ENCODE assay signal across 20 cellular contexts in the genomic region with DNA sequence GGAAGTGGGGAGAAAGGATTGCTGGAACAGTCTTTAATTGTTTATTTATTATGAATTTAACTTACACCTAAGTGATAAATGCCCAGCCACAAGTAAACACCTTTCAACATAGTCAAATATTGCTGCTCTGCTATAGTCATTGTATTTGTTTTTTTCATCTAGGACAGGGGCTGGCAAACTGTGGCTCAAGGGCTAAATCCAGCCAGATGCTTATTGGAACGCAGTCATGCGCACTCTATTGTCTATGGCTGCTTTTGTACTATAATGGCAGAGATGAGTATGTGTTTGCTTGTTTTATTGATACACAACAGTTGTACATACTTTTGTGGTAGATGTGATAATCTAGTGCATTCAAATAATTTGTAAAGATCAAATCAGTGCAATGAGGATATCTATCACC.
A peak's percentile ranks its signal among the peaks of the same experiment; 100 is the strongest.
DNase-seq lines count a peak whose midpoint lies in the region; ATAC-seq lines count a peak whose summit lies in the region.
"Had no signal": no experiment of that assay in that cellular context is flagged by ENCODE, and none has a peak within 500 bp of the region (broad histone marks: within the 10 kb centered on the region; RNA-seq: fewer than 3 reads in every experiment).

No MANE protein-coding gene starts in this region.

- no peak for ATAC-seq in stimulated activated naive CD8-positive, alpha-beta T cell treated with anti-CD3 and anti-CD28 coated beads, Interleukin-15, amount 100 ng/mL, for 72 hours
- ATAC-seq in activated T-helper 17 cell treated with anti-CD3 and anti-CD28 coated beads, Interleukin-2, amount 50 U/mL, for 72 hours (replicated peaks): no peak
- no peak for ATAC-seq in HG03097 (IDR thresholded peaks at IDR 0.05; ENCODE audit: low FRiP score, unreplicated experiment)

- peaks cover 13% of the 10 kb centered on the region for H3K4me1 Mint-ChIP-seq in stimulated activated naive CD8-positive, alpha-beta T cell treated with anti-CD3 and anti-CD28 coated beads, Interleukin-15, Interleukin-2, amounts not matched to agents 100 ng/mL and 50 ng/mL, for 24 hours (ENCODE audit: low read depth)
- peaks cover 16% of the 10 kb centered on the region for H3K4me1 Mint-ChIP-seq in stimulated activated naive CD8-positive, alpha-beta T cell treated with anti-CD3 and anti-CD28 coated beads, Interleukin-15, amount 100 ng/mL, for 72 hours
- peaks cover 7% of the 10 kb centered on the region for H3K4me1 Mint-ChIP-seq in activated T-helper 17 cell treated with anti-CD3 and anti-CD28 coated beads, Interleukin-2, amount 50 U/mL, for 72 hours
- H3K4me1 Mint-ChIP-seq in activated T-helper 2 cell treated with anti-CD3 and anti-CD28 coated beads, Interferon-gamma antibody, Interleukin-2, Interleukin-4, amounts not matched to agents 10 μg/mL and 5 μg/mL and 100 μg/mL, durations not matched to agents 14 hours and 24 hours and 36 hours (ENCODE audit: low read depth): peaks cover 12% of the 10 kb centered on the region

- H3K9me3 Mint-ChIP-seq in stimulated activated naive CD8-positive, alpha-beta T cell treated with anti-CD3 and anti-CD28 coated beads, Interleukin-15, Interleukin-2, amounts not matched to agents 100 ng/mL and 50 ng/mL, for 24 hours: no peaks in the 10 kb centered on the region
- no peaks in the 10 kb centered on the region for H3K9me3 Mint-ChIP-seq in stimulated activated naive CD8-positive, alpha-beta T cell treated with anti-CD3 and anti-CD28 coated beads, Interleukin-15, amount 100 ng/mL, for 72 hours
- no peaks in the 10 kb centered on the region for H3K9me3 Mint-ChIP-seq in activated T-helper 17 cell treated with anti-CD3 and anti-CD28 coated beads, Interleukin-2, amount 50 U/mL, for 72 hours
- H3K9me3 Mint-ChIP-seq in activated T-helper 2 cell treated with anti-CD3 and anti-CD28 coated beads, Interferon-gamma antibody, Interleukin-2, Interleukin-4, amounts not matched to agents 10 μg/mL and 5 μg/mL and 100 μg/mL, durations not matched to agents 14 hours and 24 hours and 36 hours: no peaks in the 10 kb centered on the region
- H3K9me3 Mint-ChIP-seq: CD4-positive, CD25-positive, alpha-beta regulatory T cell; T-helper 2 cell treated with Interferon-gamma antibody and Interleukin-4, amounts not matched to agents 5 μg/mL and 100 μg/mL, for 36 hours had no signal

- no peak for DNase-seq in stimulated activated naive CD8-positive, alpha-beta T cell treated with anti-CD3 and anti-CD28 coated beads, Interleukin-15, amount 100 ng/mL, for 72 hours
- DNase-seq in midbrain (lab: John Stamatoyannopoulos, UW): peak; percentile 25
- no peak for DNase-seq in ureter (ENCODE audit: low spot score)
- DNase-seq in activated T-helper 2 cell treated with anti-CD3 and anti-CD28 coated beads, Interferon-gamma antibody, Interleukin-2, Interleukin-4, amounts not matched to agents 10 μg/mL and 5 μg/mL and 100 μg/mL, durations not matched to agents 14 hours and 24 hours and 36 hours (ENCODE audit: low spot score): no peak
- DNase-seq: activated CD4-positive, alpha-beta T cell treated with anti-CD3 and anti-CD28 coated beads, Interleukin-2, amount 50 U/mL, for 1 hour; activated effector memory CD4-positive, alpha-beta T cell treated with Interleukin-2 at 50 U/mL for 16 hours; brain microvascular endothelial cell; CD4-positive, CD25-positive, alpha-beta regulatory T cell; colonic mucosa; DMS79 treated with DMSO at 0.1 percent for 48 hours; kidney glomerular epithelial cell; NCI-H1417 treated with DMSO at 0.1 percent for 48 hours; NCI-H446 treated with DMSO at 0.1 percent for 48 hours; occipital lobe; spleen; WERI-Rb-1 had no signal

- H3K36me3 Mint-ChIP-seq in stimulated activated naive CD8-positive, alpha-beta T cell treated with anti-CD3 and anti-CD28 coated beads, Interleukin-15, Interleukin-2, amounts not matched to agents 100 ng/mL and 50 ng/mL, for 24 hours (ENCODE audit: low read depth): peaks cover 39% of the 10 kb centered on the region
- peaks cover 91% of the 10 kb centered on the region for H3K36me3 Mint-ChIP-seq in activated T-helper 17 cell treated with anti-CD3 and anti-CD28 coated beads, Interleukin-2, amount 50 U/mL, for 72 hours (ENCODE audit: low read depth)
- peaks cover 46% of the 10 kb centered on the region for H3K36me3 Mint-ChIP-seq in activated T-helper 2 cell treated with anti-CD3 and anti-CD28 coated beads, Interferon-gamma antibody, Interleukin-2, Interleukin-4, amounts not matched to agents 10 μg/mL and 5 μg/mL and 100 μg/mL, durations not matched to agents 14 hours and 24 hours and 36 hours (ENCODE audit: low read depth)

- peak overlapping the region; percentile 23 for H3K27ac Mint-ChIP-seq in stimulated activated naive CD8-positive, alpha-beta T cell treated with anti-CD3 and anti-CD28 coated beads, Interleukin-15, Interleukin-2, amounts not matched to agents 100 ng/mL and 50 ng/mL, for 24 hours
- no peak overlapping the region for H3K27ac Mint-ChIP-seq in stimulated activated naive CD8-positive, alpha-beta T cell treated with anti-CD3 and anti-CD28 coated beads, Interleukin-15, amount 100 ng/mL, for 72 hours
- H3K27ac Mint-ChIP-seq in activated T-helper 17 cell treated with anti-CD3 and anti-CD28 coated beads, Interleukin-2, amount 50 U/mL, for 72 hours: peak overlapping the region; percentile 25
- H3K27ac Mint-ChIP-seq in activated T-helper 2 cell treated with anti-CD3 and anti-CD28 coated beads, Interferon-gamma antibody, Interleukin-2, Interleukin-4, amounts not matched to agents 10 μg/mL and 5 μg/mL and 100 μg/mL, durations not matched to agents 14 hours and 24 hours and 36 hours: no peak overlapping the region
- H3K27ac Mint-ChIP-seq: T-helper 2 cell treated with Interferon-gamma antibody and Interleukin-4, amounts not matched to agents 5 μg/mL and 100 μg/mL, for 36 hours had no signal

- H3K27me3 Mint-ChIP-seq in stimulated activated naive CD8-positive, alpha-beta T cell treated with anti-CD3 and anti-CD28 coated beads, Interleukin-15, Interleukin-2, amounts not matched to agents 100 ng/mL and 50 ng/mL, for 24 hours: no peaks in the 10 kb centered on the region
- H3K27me3 Mint-ChIP-seq in stimulated activated naive CD8-positive, alpha-beta T cell treated with anti-CD3 and anti-CD28 coated beads, Interleukin-15, amount 100 ng/mL, for 72 hours: no peaks in the 10 kb centered on the region
- no peaks in the 10 kb centered on the region for H3K27me3 Mint-ChIP-seq in activated T-helper 17 cell treated with anti-CD3 and anti-CD28 coated beads, Interleukin-2, amount 50 U/mL, for 72 hours
- no peaks in the 10 kb centered on the region for H3K27me3 Mint-ChIP-seq in activated T-helper 2 cell treated with anti-CD3 and anti-CD28 coated beads, Interferon-gamma antibody, Interleukin-2, Interleukin-4, amounts not matched to agents 10 μg/mL and 5 μg/mL and 100 μg/mL, durations not matched to agents 14 hours and 24 hours and 36 hours (ENCODE audit: low read depth)
- H3K27me3 Mint-ChIP-seq: CD4-positive, CD25-positive, alpha-beta regulatory T cell had no signal

- intact Hi-C loops in activated T-helper 2 cell treated with anti-CD3 and anti-CD28 coated beads, Interferon-gamma antibody, Interleukin-2, Interleukin-4, amounts not matched to agents 10 μg/mL and 5 μg/mL and 100 μg/mL, durations not matched to agents 14 hours and 24 hours and 36 hours (cut with micrococcal nuclease): no loop called here

- no peak overlapping the region for H3K4me3 Mint-ChIP-seq in stimulated activated naive CD8-positive, alpha-beta T cell treated with anti-CD3 and anti-CD28 coated beads, Interleukin-15, Interleukin-2, amounts not matched to agents 100 ng/mL and 50 ng/mL, for 24 hours
- H3K4me3 Mint-ChIP-seq in stimulated activated naive CD8-positive, alpha-beta T cell treated with anti-CD3 and anti-CD28 coated beads, Interleukin-15, amount 100 ng/mL, for 72 hours: no peak overlapping the region
- H3K4me3 Mint-ChIP-seq in activated T-helper 17 cell treated with anti-CD3 and anti-CD28 coated beads, Interleukin-2, amount 50 U/mL, for 72 hours: no peak overlapping the region
- H3K4me3 Mint-ChIP-seq in activated T-helper 2 cell treated with anti-CD3 and anti-CD28 coated beads, Interferon-gamma antibody, Interleukin-2, Interleukin-4, amounts not matched to agents 10 μg/mL and 5 μg/mL and 100 μg/mL, durations not matched to agents 14 hours and 24 hours and 36 hours (ENCODE audit: low read depth): no peak overlapping the region
- H3K4me3 Mint-ChIP-seq: CD4-positive, CD25-positive, alpha-beta regulatory T cell; T-helper 2 cell treated with Interferon-gamma antibody and Interleukin-4, amounts not matched to agents 5 μg/mL and 100 μg/mL, for 36 hours had no signal

Comparison
In these comparisons a context has a peak if more than half of its experiments do, and no peak if none do; other contexts are left out.
1. H3K27ac Mint-ChIP-seq: peak in stimulated activated naive CD8-positive, alpha-beta T cell treated with anti-CD3 and anti-CD28 coated beads, Interleukin-15, Interleukin-2, amounts not matched to agents 100 ng/mL and 50 ng/mL, for 24 hours (single experiment) and activated T-helper 17 cell treated with anti-CD3 and anti-CD28 coated beads, Interleukin-2, amount 50 U/mL, for 72 hours (single experiment); none in stimulated activated naive CD8-positive, alpha-beta T cell treated with anti-CD3 and anti-CD28 coated beads, Interleukin-15, amount 100 ng/mL, for 72 hours (0 of 2) and activated T-helper 2 cell treated with anti-CD3 and anti-CD28 coated beads, Interferon-gamma antibody, Interleukin-2, Interleukin-4, amounts not matched to agents 10 μg/mL and 5 μg/mL and 100 μg/mL, durations not matched to agents 14 hours and 24 hours and 36 hours (single experiment).